In the genomic region with DNA sequence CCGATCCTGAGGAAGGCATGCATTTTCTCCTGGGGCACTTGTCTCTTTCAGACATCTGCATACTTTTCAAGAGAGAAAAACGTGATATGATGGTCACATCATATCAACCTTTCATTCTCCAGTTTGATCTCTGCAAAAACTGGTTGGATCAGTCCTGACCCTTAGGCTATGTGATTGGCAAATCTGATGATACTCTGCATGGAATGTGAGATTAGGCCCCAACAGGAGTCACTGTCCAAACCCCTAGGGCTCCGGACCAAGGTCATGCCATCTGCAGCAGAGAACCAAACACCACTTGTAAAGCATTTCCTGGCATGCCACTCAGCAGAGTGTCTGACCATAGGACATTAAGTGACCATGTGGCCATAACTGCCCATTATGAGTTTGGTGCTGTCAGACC, we compare ENCODE assay signal across 1 cellular context.
TF ChIP-seq lines count a peak whose summit lies in the region.

No MANE protein-coding gene starts in this region.

TF ChIP-seq in H1, 55 proteins besides CTCF, POLR2A, EP300 and RAD21:
- TF ChIP-seq, protein P1, sequence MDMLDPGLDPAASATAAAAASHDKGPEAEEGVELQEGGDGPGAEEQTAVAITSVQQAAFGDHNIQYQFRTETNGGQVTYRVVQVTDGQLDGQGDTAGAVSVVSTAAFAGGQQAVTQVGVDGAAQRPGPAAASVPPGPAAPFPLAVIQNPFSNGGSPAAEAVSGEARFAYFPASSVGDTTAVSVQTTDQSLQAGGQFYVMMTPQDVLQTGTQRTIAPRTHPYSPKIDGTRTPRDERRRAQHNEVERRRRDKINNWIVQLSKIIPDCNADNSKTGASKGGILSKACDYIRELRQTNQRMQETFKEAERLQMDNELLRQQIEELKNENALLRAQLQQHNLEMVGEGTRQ (IDR thresholded peaks at IDR 0.05; ENCODE audit: low read length), result no peak
